In the genomic region with DNA sequence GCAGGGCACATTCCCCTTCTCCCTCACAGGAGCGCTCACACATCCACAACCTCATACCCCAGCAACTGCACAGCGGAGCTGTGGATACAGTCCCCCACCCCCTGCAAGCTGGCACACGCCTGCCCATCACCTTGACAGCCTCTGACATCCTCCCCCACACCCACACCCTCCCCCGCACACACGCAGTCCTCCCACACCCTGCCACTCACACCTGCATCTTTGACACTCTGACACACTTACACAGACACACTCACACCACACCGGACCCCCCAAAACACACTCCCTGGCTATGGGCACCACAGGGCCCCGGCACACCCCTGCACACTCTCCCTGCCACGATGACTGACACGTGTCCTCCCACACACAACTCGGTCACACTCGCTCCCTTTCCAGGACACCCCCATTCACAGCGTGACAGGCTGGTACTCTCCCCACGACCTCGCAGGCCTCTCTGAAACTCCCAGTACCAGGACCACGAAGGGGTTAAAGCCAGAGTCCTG, we compare ENCODE assay signal across 12 cellular contexts. TPM values are rescaled to one million over a fixed set of nuclear protein-coding genes. Genes with fewer than 3 reads are reported as not detected.
DNase-seq lines count a peak whose midpoint lies in the region; ATAC-seq, FAIRE-seq and TF ChIP-seq lines count a peak whose summit lies in the region.
"Had no signal": no experiment of that assay in that cellular context is flagged by ENCODE, and none has a peak within 500 bp of the region (broad histone marks: within the 10 kb centered on the region; RNA-seq: fewer than 3 reads in every experiment).

No MANE protein-coding gene starts in this region.

- H3K4me1 ChIP-seq in Peyer's patch (peaks cover 5 to 28% (median 11%) of the 10 kb centered on the region in 4 donors), esophagus squamous epithelium (peaks cover 39 to 81% (median 47%) of the 10 kb centered on the region in 3 donors), small intestine (ENCODE audit: control insufficient read depth in 2 of 2, insufficient read depth in 1 of 2, low read depth in 1 of 2, low read length in 1 of 2) (peaks cover 2 to 3% of the 10 kb centered on the region in 2 donors)

- no peak for FAIRE-seq in small intestine (lab: Jason Lieb, UNC)
- FAIRE-seq in GM12892 (lab: Jason Lieb, UNC) = no peak

- ATAC-seq in GM21717 (IDR thresholded peaks at IDR 0.05; ENCODE audit: unreplicated experiment) (no peak), HG03175 (IDR thresholded peaks at IDR 0.05; ENCODE audit: unreplicated experiment) (no peak)

- intact Hi-C loops in esophagus squamous epithelium (cut with DNase I) = no loop called here

- H3K9me3 ChIP-seq in Peyer's patch (no peaks in the 10 kb centered on the region), esophagus squamous epithelium (no peaks in the 10 kb centered on the region), small intestine (ENCODE audit: control insufficient read depth, low read depth) (no peaks in the 10 kb centered on the region)
- H3K9me3 ChIP-seq: HAP-1 had no signal

- DNase-seq in activated CD4-positive, alpha-beta T cell treated with anti-CD3 and anti-CD28 coated beads, Interleukin-2, amount 50 U/mL, for 4 hours = peak; percentile 39 to 41
- DNase-seq in activated CD4-positive, alpha-beta T cell treated with anti-CD3 and anti-CD28 coated beads, Interleukin-2, amount 50 U/mL, for 1 hour = no peak
- DNase-seq in Peyer's patch = no peak
- DNase-seq in esophagus squamous epithelium (lab: John Stamatoyannopoulos, UW) = no peak
- no peak for DNase-seq in small intestine
- DNase-seq in GM12892 (ENCODE audit: insufficient read length) = no peak
- DNase-seq: activated effector memory CD4-positive, alpha-beta T cell treated with anti-CD3 and anti-CD28 coated beads, Interleukin-2, amount 50 U/mL, for 16 hours; EL had no signal

- H3K27ac ChIP-seq in Peyer's patch (peak overlapping the region in 3 of 4 donors; percentile 79 to 97 (median 91)), esophagus squamous epithelium (peak overlapping the region in 1 of 4 donors; percentile 38), small intestine (ENCODE audit: low read depth in 1 of 2, low read length in 1 of 2) (peak overlapping the region in 1 of 2 donors; percentile 46)

- H3K36me3 ChIP-seq in Peyer's patch = no peaks in the 10 kb centered on the region
- H3K36me3 ChIP-seq in esophagus squamous epithelium = no peaks in the 10 kb centered on the region
- H3K36me3 ChIP-seq in small intestine (ENCODE audit: control insufficient read depth in 2 of 2, insufficient read depth in 2 of 2, low read length in 2 of 2) = no peaks in the 10 kb centered on the region
- H3K36me3 ChIP-seq: HAP-1 had no signal

- peak overlapping the region in 3 of 4 donors; percentile 25 to 70 (median 56) for H3K4me3 ChIP-seq in Peyer's patch
- peak overlapping the region in 3 of 4 donors; percentile 31 to 59 (median 50) for H3K4me3 ChIP-seq in esophagus squamous epithelium
- peak overlapping the region; percentile 48 to 52 for H3K4me3 ChIP-seq in small intestine (ENCODE audit: low read depth in 1 of 2, low read length in 2 of 2)
- H3K4me3 ChIP-seq: HAP-1 had no signal

- TF ChIP-seq CTCF in Peyer's patch (IDR thresholded peaks at IDR 0.05) (no peak), esophagus squamous epithelium (IDR thresholded peaks at IDR 0.05) (no peak)

- no peak for TF ChIP-seq POLR2A in Peyer's patch (IDR thresholded peaks at IDR 0.05)
- TF ChIP-seq POLR2A in esophagus squamous epithelium (IDR thresholded peaks at IDR 0.05) = no peak
- TF ChIP-seq POLR2A in GM12892 (IDR thresholded peaks at IDR 0.05; ENCODE audit: low read depth, low read length) = no peak

- no peaks in the 10 kb centered on the region for H3K27me3 ChIP-seq in Peyer's patch
- H3K27me3 ChIP-seq in esophagus squamous epithelium = peaks cover 0 to 72% (median 9%) of the 10 kb centered on the region in 4 donors
- peaks cover 0 to 12% of the 10 kb centered on the region in 2 donors for H3K27me3 ChIP-seq in small intestine (ENCODE audit: control insufficient read depth in 2 of 2, insufficient read depth in 2 of 2, low read length in 2 of 2)

- WGBS in esophagus squamous epithelium, 2 donors = 9 to 22% methylated on average over 13 to 15 of the region's 15 CpGs
- 14 to 23% (median 16%) methylated on average over 15 of the region's 15 CpGs for WGBS in small intestine, 3 donors

RNA-seq across cellular contexts. Expression of gene PPP1R1B, which starts 0.5 kb away (rescaled TPM):
- total RNA-seq in Peyer's patch = 100 to 1,000 TPM in 3 of 4 donors, 10 to 100 TPM in 1; 71.8 to 161 (median 125) TPM
- total RNA-seq in esophagus squamous epithelium = 1 to 10 TPM in 2 of 4 donors, under 1 TPM in 2; 0.23 to 4.8 (median 2.4) TPM
- 100 to 1,000 TPM in 1 of 3 donors, 10 to 100 TPM in 2; 44.9 to 266 (median 46.7) TPM for polyA plus RNA-seq in small intestine
- polyA plus RNA-seq in GM12892 (2012; ENCODE audit: missing spikeins) = not detected
- total RNA-seq: osteoblast had no signal

RNA-seq across cellular contexts. Expression of gene STARD3, which starts 10.7 kb away (rescaled TPM):
- total RNA-seq in Peyer's patch (100 to 1,000 TPM; 102 to 212 (median 145) TPM), esophagus squamous epithelium (10 to 100 TPM; 27.3 to 46.7 (median 33.4) TPM)
- polyA plus RNA-seq in small intestine = 10 to 100 TPM; 56.0 to 80.2 (median 72.0) TPM
- polyA plus RNA-seq in GM12892 (2012; ENCODE audit: missing spikeins) = 14.4 TPM

RNA-seq across cellular contexts. Expression of gene NEUROD2, which starts 18.5 kb away (rescaled TPM):
- total RNA-seq in Peyer's patch (not detected), esophagus squamous epithelium (not detected)
- polyA plus RNA-seq in small intestine = under 1 TPM in 2 of 3 donors, not detected in 1; 0.04 to 0.27 TPM
- polyA plus RNA-seq in GM12892 (2012; ENCODE audit: missing spikeins) = 0.04 TPM
- total RNA-seq: osteoblast had no signal

RNA-seq across cellular contexts. Expression of gene TCAP, which starts 38.9 kb away (rescaled TPM):
- total RNA-seq in Peyer's patch (1 to 10 TPM in 2 of 4 donors, under 1 TPM in 1, not detected in 1; 0.53 to 1.9 (median 1.1) TPM), esophagus squamous epithelium (under 1 TPM; 0.11 to 0.57 (median 0.29) TPM)
- polyA plus RNA-seq in small intestine = 10 to 100 TPM in 1 of 3 donors, 1 to 10 TPM in 1, under 1 TPM in 1; 0.85 to 27.6 (median 5.4) TPM
- 0.19 TPM for polyA plus RNA-seq in GM12892 (2012; ENCODE audit: missing spikeins)

RNA-seq across cellular contexts. Expression of gene PNMT, which starts 42.0 kb away (rescaled TPM):
- 10 to 100 TPM in 1 of 4 donors, 1 to 10 TPM in 3; 1.4 to 28.1 (median 1.8) TPM for total RNA-seq in Peyer's patch
- total RNA-seq in esophagus squamous epithelium = 1 to 10 TPM in 2 of 4 donors, under 1 TPM in 2; 0.26 to 8.4 (median 1.3) TPM
- polyA plus RNA-seq in small intestine = 1 to 10 TPM; 3.4 to 7.8 (median 6.5) TPM
- not detected for polyA plus RNA-seq in GM12892 (2012; ENCODE audit: missing spikeins)
- total RNA-seq: osteoblast had no signal

Comparison
In these comparisons a context has a peak if more than half of its experiments do, and no peak if none do; other contexts are left out.
1. DNase-seq: peak in activated CD4-positive, alpha-beta T cell treated with anti-CD3 and anti-CD28 coated beads, Interleukin-2, amount 50 U/mL, for 4 hours (2 of 2); none in activated CD4-positive, alpha-beta T cell treated with anti-CD3 and anti-CD28 coated beads, Interleukin-2, amount 50 U/mL, for 1 hour (single experiment), Peyer's patch (0 of 3), esophagus squamous epithelium (single experiment), small intestine (single experiment) and GM12892 (single experiment).
2. RNA of gene PPP1R1B, which starts 0.5 kb away (total RNA-seq): 71.8 to 161 TPM in Peyer's patch; 0.23 to 4.8 TPM in esophagus squamous epithelium; every median in the first group is over 10 times any median in the second.
3. Peak in every context shown above with its lines, with median percentiles within 50 percentile points of each other: H3K4me3 ChIP-seq.